15 cellular contexts compared by ENCODE assay signal in the genomic region with DNA sequence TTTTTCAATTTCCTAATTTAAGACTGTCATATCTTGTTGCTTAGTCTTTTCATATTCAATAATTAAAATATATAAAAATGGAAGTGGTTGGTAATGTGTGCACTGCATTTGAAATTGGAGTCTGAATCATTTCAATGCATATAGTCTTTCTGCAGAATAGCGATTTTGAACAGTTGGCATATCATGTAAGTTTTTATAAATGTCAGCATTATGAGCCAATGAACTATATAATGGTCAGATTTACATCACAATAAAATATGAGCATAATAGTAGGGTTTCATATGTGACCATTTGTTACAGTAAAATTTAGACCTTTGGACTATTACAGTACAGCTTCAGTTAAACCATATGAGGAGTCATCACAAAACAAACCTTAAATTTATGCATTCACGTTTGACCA. TPM values are rescaled to one million over a fixed set of nuclear protein-coding genes. Genes with fewer than 3 reads are reported as not detected.
A peak's percentile ranks its signal among the peaks of the same experiment; 100 is the strongest.
DNase-seq lines count a peak whose midpoint lies in the region; ATAC-seq and TF ChIP-seq lines count a peak whose summit lies in the region.
"Had no signal": no experiment of that assay in that cellular context is flagged by ENCODE, and none has a peak within 500 bp of the region (broad histone marks: within the 10 kb centered on the region; RNA-seq: fewer than 3 reads in every experiment).

No MANE protein-coding gene starts in this region.

- peaks cover 59% of the 10 kb centered on the region for H3K36me3 Mint-ChIP-seq in dendritic cell treated with granulocyte-macrophage colony-stimulating factor and Interleukin-4, amounts not matched to agents 40 ng/mL and 50 ng/mL, for 4 days (ENCODE audit: low read depth)
- H3K36me3 Mint-ChIP-seq: CD8-positive, alpha-beta memory T cell had no signal

- POLR2A ChIA-PET in PC-3 (lab: Charles Lee; ENCODE audit: unreplicated experiment), result no interaction called here

- H3K4me1 ChIP-seq in GM23248 (ENCODE audit: insufficient read depth) (peaks cover 34% of the 10 kb centered on the region), PC-3 (ENCODE audit: insufficient read depth, low read length) (peaks cover 33% of the 10 kb centered on the region), smooth muscle cell (ENCODE audit: low read depth) (peaks cover 12% of the 10 kb centered on the region)
- H3K4me1 ChIP-seq: BLaER1 had no signal

- peaks cover 52% of the 10 kb centered on the region for H3K4me1 Mint-ChIP-seq in dendritic cell treated with granulocyte-macrophage colony-stimulating factor and Interleukin-4, amounts not matched to agents 40 ng/mL and 50 ng/mL, for 4 days (ENCODE audit: low read depth)

- H3K79me2 ChIP-seq in GM23248 (ENCODE audit: insufficient read depth), result peaks cover 77% of the 10 kb centered on the region
- H3K79me2 ChIP-seq in PC-3 (ENCODE audit: low read length), result peaks cover 56% of the 10 kb centered on the region
- H3K79me2 ChIP-seq in smooth muscle cell (ENCODE audit: low read depth), result peaks cover 80% of the 10 kb centered on the region

- no TSS peak for BruUV-seq in PC-3 (replicated peaks; lab: Mats Ljungman, UMichigan)

- 94% methylated on average over 2 of the region's 2 CpGs for WGBS in GM23248 (ENCODE audit: low coverage in 1 of 2, low lambda C conversion rate in 2 of 2, missing lambda C conversion rate in 2 of 2), 2 experiments
- 94% methylated on average over 2 of the region's 2 CpGs for WGBS in smooth muscle cell (ENCODE audit: low lambda C conversion rate)

- H3K9me3 Mint-ChIP-seq in dendritic cell treated with granulocyte-macrophage colony-stimulating factor and Interleukin-4, amounts not matched to agents 40 ng/mL and 50 ng/mL, for 4 days, result no peaks in the 10 kb centered on the region
- H3K9me3 Mint-ChIP-seq: H9 had no signal

- no peak for TF ChIP-seq CTCF in PC-3 (conservative IDR thresholded peaks at IDR 0.05; ENCODE audit: low read depth, low read length)
- no peak for TF ChIP-seq CTCF in smooth muscle cell (IDR thresholded peaks at IDR 0.05; ENCODE audit: borderline replicate concordance, insufficient read depth, poor library complexity, severe bottlenecking)

- peak overlapping the region; percentile 92; the same call in 1 of the 2 replicates for H3K27ac ChIP-seq in GM23248
- no peak overlapping the region for H3K27ac ChIP-seq in PC-3 (ENCODE audit: low read length)
- peak overlapping the region; percentile 96 for H3K27ac ChIP-seq in smooth muscle cell (ENCODE audit: low read depth)
- H3K27ac ChIP-seq: BLaER1 had no signal

- peak overlapping the region; percentile 84 for H3K4me3 ChIP-seq in GM23248
- no peak overlapping the region for H3K4me3 ChIP-seq in PC-3 (ENCODE audit: low read length)
- peak overlapping the region; percentile 95 for H3K4me3 ChIP-seq in smooth muscle cell
- H3K4me3 ChIP-seq: BLaER1 had no signal

- in situ Hi-C loops in GM23248 (cut with MboI), result loop anchor here (25.0 kb wide), 1 partner anchor 611 kb away; no protein-coding TSS in a partner anchor

- no peaks in the 10 kb centered on the region for H3K27me3 ChIP-seq in GM23248 (replicated peaks; ENCODE audit: insufficient read depth)
- no peaks in the 10 kb centered on the region for H3K27me3 ChIP-seq in PC-3 (ENCODE audit: low read length)
- H3K27me3 ChIP-seq in smooth muscle cell (ENCODE audit: low read depth), result no peaks in the 10 kb centered on the region
- H3K27me3 ChIP-seq: BLaER1 had no signal

- H3K9me2 ChIP-seq in GM23248 (ENCODE audit: insufficient read depth) (no peaks in the 10 kb centered on the region), PC-3 (replicated peaks; ENCODE audit: low read length) (no peaks in the 10 kb centered on the region)

- H2AFZ ChIP-seq in GM23248 (no peak overlapping the region), PC-3 (ENCODE audit: low read length) (no peak overlapping the region), smooth muscle cell (ENCODE audit: low read depth) (no peak overlapping the region)

- H4K20me1 ChIP-seq in GM23248 (ENCODE audit: insufficient read depth), result no peaks in the 10 kb centered on the region; the same call in 1 of the 2 replicates
- no peaks in the 10 kb centered on the region for H4K20me1 ChIP-seq in PC-3 (ENCODE audit: low read length)
- peaks cover 49% of the 10 kb centered on the region for H4K20me1 ChIP-seq in smooth muscle cell (ENCODE audit: low read depth)
- H4K20me1 ChIP-seq: BLaER1 had no signal

- no peak for DNase-seq in GM23248
- DNase-seq in PC-3, result no peak
- DNase-seq in smooth muscle cell (lab: John Stamatoyannopoulos, UW; ENCODE audit: unreplicated experiment), result no peak
- DNase-seq in islet precursor cell, result no peak
- no peak for DNase-seq in dedifferentiated amniotic fluid mesenchymal stem cell (ENCODE audit: extremely low spot score)
- DNase-seq: AML-193; Caco-2; CD8-positive, alpha-beta memory T cell; DMS53; GOT3; H9 had no signal

- CTCF ChIA-PET in PC-3 (lab: Charles Lee), result no interaction called here

- no peak overlapping the region for H3K27ac Mint-ChIP-seq in dendritic cell treated with granulocyte-macrophage colony-stimulating factor and Interleukin-4, amounts not matched to agents 40 ng/mL and 50 ng/mL, for 4 days
- H3K27ac Mint-ChIP-seq: CD8-positive, alpha-beta memory T cell; H9 had no signal

- peak overlapping the region; percentile 20 for H3K4me3 Mint-ChIP-seq in dendritic cell treated with granulocyte-macrophage colony-stimulating factor and Interleukin-4, amounts not matched to agents 40 ng/mL and 50 ng/mL, for 4 days
- H3K4me3 Mint-ChIP-seq: CD8-positive, alpha-beta memory T cell; H9 had no signal

- H3F3A ChIP-seq in GM23248 (ENCODE audit: insufficient read depth), result peaks cover 36% of the 10 kb centered on the region
- no peaks in the 10 kb centered on the region for H3F3A ChIP-seq in PC-3 (ENCODE audit: low read length, unreplicated experiment)
- peaks cover 8% of the 10 kb centered on the region for H3F3A ChIP-seq in smooth muscle cell (ENCODE audit: low read depth)

- H3K27me3 Mint-ChIP-seq in dendritic cell treated with granulocyte-macrophage colony-stimulating factor and Interleukin-4, amounts not matched to agents 40 ng/mL and 50 ng/mL, for 4 days, result no peaks in the 10 kb centered on the region

- no peaks in the 10 kb centered on the region for H3K9me3 ChIP-seq in GM23248 (ENCODE audit: low read depth)
- H3K9me3 ChIP-seq in PC-3 (ENCODE audit: low read length), result no peaks in the 10 kb centered on the region
- H3K9me3 ChIP-seq in smooth muscle cell (replicated peaks; ENCODE audit: low read depth), result no peaks in the 10 kb centered on the region
- H3K9me3 ChIP-seq: Caco-2 had no signal

- intact Hi-C loops in PC-3 (cut with micrococcal nuclease), result no loop called here
- intact Hi-C loops in dendritic cell treated with granulocyte-macrophage colony-stimulating factor and Interleukin-4, amounts not matched to agents 40 ng/mL and 50 ng/mL, for 4 days (cut with micrococcal nuclease), result loop anchor here (5.0 kb wide), 4 partner anchors 34 to 736 kb away; a partner anchor contains a TSS

- no peak for ATAC-seq in PC-3
- ATAC-seq in HG03135 (IDR thresholded peaks at IDR 0.05; ENCODE audit: unreplicated experiment), result no peak

- H3K9ac ChIP-seq in GM23248, result no peak overlapping the region
- no peak overlapping the region for H3K9ac ChIP-seq in PC-3 (ENCODE audit: low read length)
- peak overlapping the region; percentile 91 for H3K9ac ChIP-seq in smooth muscle cell (ENCODE audit: low read depth)
- H3K9ac ChIP-seq: BLaER1 had no signal

- H3K36me3 ChIP-seq in GM23248 (ENCODE audit: low read depth) (peaks cover 24% of the 10 kb centered on the region), PC-3 (ENCODE audit: low read depth, low read length) (no peaks in the 10 kb centered on the region), smooth muscle cell (ENCODE audit: low read depth) (peaks cover 12% of the 10 kb centered on the region)
- H3K36me3 ChIP-seq: BLaER1 had no signal

- peak overlapping the region; percentile 98 for H3K4me2 ChIP-seq in GM23248 (ENCODE audit: unreplicated experiment)
- peak overlapping the region; percentile 96; the same call in 1 of the 2 replicates for H3K4me2 ChIP-seq in PC-3 (ENCODE audit: low read length)
- H3K4me2 ChIP-seq in smooth muscle cell, result peak overlapping the region; percentile 88
- H3K4me2 ChIP-seq: BLaER1 had no signal

RNA-seq across cellular contexts. Expression of a gene that starts 4.3 kb away (rescaled TPM):
- 103 and 165 TPM in 2 replicates for total RNA-seq in GM23248 (2014; rRNA removed; shearing (Covaris generic))
- polyA plus RNA-seq in GM23248 (2016; fragmentation: Nextera tagmentation; extraction: Ambion mirVana) (236 and 239 TPM in 2 replicates), smooth muscle cell (226 and 316 TPM in 2 replicates)
- total RNA-seq in PC-3 (2014; rRNA removed) (25.1 and 29.8 TPM in 2 replicates), smooth muscle cell (154 and 161 TPM in 2 replicates)

RNA-seq across cellular contexts. Expression of a gene that starts 50.9 kb away (rescaled TPM):
- total RNA-seq in GM23248 (2014; rRNA removed; shearing (Covaris generic)), result not detected in 2 replicates
- polyA plus RNA-seq in GM23248 (2016; fragmentation: Nextera tagmentation; extraction: Ambion mirVana) (not detected in 2 replicates), smooth muscle cell (1.6 and 3.1 TPM in 2 replicates)
- total RNA-seq in PC-3 (2014; rRNA removed) (not detected in 2 replicates), smooth muscle cell (1.1 and 1.5 TPM in 2 replicates)
- total RNA-seq: A673, Caco-2, H9 had no signal
- polyA plus RNA-seq: CD8-positive, alpha-beta memory T cell had no signal
